Comparison of ENCODE assay signal across 1 cellular context in the genomic region with DNA sequence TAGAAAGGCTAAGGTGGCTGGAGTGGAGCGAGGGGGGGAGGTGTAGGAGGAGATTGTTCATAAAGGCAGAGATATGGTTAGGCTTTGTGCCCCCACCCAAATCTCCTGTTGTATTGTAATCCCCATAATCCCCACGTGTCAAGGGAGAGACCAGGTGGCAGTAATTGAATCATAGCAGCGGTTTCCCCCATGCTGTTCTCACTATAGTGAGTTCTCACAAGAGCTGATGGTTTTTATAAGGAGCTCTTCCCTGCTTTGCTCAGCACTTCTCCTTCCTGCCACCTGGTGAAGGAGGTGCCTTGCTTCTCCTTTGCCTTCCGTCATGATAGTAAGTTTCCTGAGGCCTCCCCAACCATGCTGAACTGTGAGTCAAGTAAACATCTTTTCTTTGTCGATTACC.
TF ChIP-seq lines count a peak whose summit lies in the region.

No MANE protein-coding gene starts in this region.

TF ChIP-seq in GM23338, 12 proteins besides CTCF, POLR2A, EP300 and RAD21 (continued from another document):
- TF ChIP-seq ZNF114 (CRISPR knock-in tag; IDR thresholded peaks at IDR 0.05) (no peak), CREB1 (CRISPR knock-in tag; IDR thresholded peaks at IDR 0.05; ENCODE audit: low read depth) (no peak)
TF ChIP-seq in GM23338: peak in this region for 0.
